In the genomic region with DNA sequence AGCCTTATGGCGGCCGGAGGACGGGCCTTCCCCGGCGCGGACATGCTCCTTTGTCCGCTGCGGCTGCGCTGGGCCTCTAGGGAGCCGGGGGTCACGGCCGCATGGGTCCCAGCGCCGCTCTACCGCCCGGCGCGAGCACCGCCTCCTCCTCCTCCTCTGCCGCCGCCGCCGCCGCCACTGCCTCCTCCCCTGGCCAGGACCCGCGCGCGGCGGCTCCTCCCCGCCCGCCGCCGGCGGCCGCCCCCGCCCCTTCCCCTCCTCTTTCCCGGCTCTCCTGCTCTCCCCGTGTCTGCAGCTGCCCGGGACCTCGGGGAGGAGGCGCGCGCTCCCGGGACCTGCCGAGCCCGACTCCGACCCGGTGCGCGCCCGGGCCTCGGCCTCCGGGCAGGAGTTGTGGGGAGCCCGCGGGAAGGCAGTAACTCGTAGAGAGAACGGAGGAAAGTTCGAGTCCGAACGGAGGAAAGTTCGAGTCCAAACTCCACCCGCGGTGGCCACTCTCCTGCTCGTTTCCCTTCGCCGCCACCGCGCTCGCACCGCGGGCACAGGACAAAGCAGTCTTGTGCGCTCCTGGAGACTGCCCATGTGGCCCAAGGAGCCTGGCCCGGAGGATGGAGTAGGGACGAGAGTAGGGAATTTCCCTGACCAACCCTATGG, we compare ENCODE assay signal across 1 cellular context.
A peak's percentile ranks its signal among the peaks of the same experiment; 100 is the strongest.
TF ChIP-seq lines count a peak whose summit lies in the region.

A gene with protein sequence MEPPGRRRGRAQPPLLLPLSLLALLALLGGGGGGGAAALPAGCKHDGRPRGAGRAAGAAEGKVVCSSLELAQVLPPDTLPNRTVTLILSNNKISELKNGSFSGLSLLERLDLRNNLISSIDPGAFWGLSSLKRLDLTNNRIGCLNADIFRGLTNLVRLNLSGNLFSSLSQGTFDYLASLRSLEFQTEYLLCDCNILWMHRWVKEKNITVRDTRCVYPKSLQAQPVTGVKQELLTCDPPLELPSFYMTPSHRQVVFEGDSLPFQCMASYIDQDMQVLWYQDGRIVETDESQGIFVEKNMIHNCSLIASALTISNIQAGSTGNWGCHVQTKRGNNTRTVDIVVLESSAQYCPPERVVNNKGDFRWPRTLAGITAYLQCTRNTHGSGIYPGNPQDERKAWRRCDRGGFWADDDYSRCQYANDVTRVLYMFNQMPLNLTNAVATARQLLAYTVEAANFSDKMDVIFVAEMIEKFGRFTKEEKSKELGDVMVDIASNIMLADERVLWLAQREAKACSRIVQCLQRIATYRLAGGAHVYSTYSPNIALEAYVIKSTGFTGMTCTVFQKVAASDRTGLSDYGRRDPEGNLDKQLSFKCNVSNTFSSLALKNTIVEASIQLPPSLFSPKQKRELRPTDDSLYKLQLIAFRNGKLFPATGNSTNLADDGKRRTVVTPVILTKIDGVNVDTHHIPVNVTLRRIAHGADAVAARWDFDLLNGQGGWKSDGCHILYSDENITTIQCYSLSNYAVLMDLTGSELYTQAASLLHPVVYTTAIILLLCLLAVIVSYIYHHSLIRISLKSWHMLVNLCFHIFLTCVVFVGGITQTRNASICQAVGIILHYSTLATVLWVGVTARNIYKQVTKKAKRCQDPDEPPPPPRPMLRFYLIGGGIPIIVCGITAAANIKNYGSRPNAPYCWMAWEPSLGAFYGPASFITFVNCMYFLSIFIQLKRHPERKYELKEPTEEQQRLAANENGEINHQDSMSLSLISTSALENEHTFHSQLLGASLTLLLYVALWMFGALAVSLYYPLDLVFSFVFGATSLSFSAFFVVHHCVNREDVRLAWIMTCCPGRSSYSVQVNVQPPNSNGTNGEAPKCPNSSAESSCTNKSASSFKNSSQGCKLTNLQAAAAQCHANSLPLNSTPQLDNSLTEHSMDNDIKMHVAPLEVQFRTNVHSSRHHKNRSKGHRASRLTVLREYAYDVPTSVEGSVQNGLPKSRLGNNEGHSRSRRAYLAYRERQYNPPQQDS (N-terminal part only) (minus strand): TSS at position 179 of the 654 bp plus-strand sequence. CDS start 282 bp downstream, outside the sequence.

TF ChIP-seq in endothelial cell of umbilical vein, 7 proteins besides CTCF, POLR2A, EP300 and RAD21:
- TF ChIP-seq POLR2AphosphoS5 (IDR thresholded peaks at IDR 0.05; ENCODE audit: insufficient read depth, low read depth, low read length) (peak; percentile 10), GATA2 (IDR thresholded peaks at IDR 0.05; ENCODE audit: insufficient read depth, insufficient read length, low read depth, low read length) (no peak)
